ENCODE assay signal across 9 cellular contexts in genomic region chr5:124660229-124661093, GRCh38.
A peak's percentile ranks its signal among the peaks of the same experiment; 100 is the strongest.
DNase-seq lines count a peak whose midpoint lies in the region; ATAC-seq, FAIRE-seq and TF ChIP-seq lines count a peak whose summit lies in the region.
"Had no signal": no experiment of that assay in that cellular context is flagged by ENCODE, and none has a peak within 500 bp of the region (broad histone marks: within the 10 kb centered on the region; RNA-seq: fewer than 3 reads in every experiment).

No MANE protein-coding gene starts in this region.

- H3K9ac ChIP-seq in colonic mucosa (ENCODE audit: low read depth in 2 of 2, low read length in 2 of 2) = no peak overlapping the region

- WGBS in mesodermal cell (ENCODE audit: insufficient coverage in 2 of 2), 2 experiments = 35 to 53% methylated on average over 2 to 5 of the region's 6 CpGs

- DNase-seq in ACHN (peak; percentile 92), MG63 (peak; percentile 66), colonic mucosa (no peak), NCI-H2029 (lab: John Stamatoyannopoulos, UW) (no peak), GM19239 (ENCODE audit: insufficient read length, low spot score) (no peak)
- DNase-seq in activated CD8-positive, alpha-beta T cell treated with anti-CD3 and anti-CD28 coated beads for 36 hours = no peak
- DNase-seq in activated naive CD4-positive, alpha-beta T cell treated with Interleukin-2 at 50 U/mL for 16 hours = no peak
- DNase-seq: CD8-positive, alpha-beta T cell had no signal

- H3K27me3 ChIP-seq in MG63 = no peaks in the 10 kb centered on the region
- no peaks in the 10 kb centered on the region for H3K27me3 ChIP-seq in colonic mucosa

- no peaks in the 10 kb centered on the region for H3K9me3 Mint-ChIP-seq in activated CD8-positive, alpha-beta T cell treated with anti-CD3 and anti-CD28 coated beads for 36 hours
- H3K9me3 Mint-ChIP-seq: CD8-positive, alpha-beta T cell had no signal

- H3K36me3 ChIP-seq in MG63 (no peaks in the 10 kb centered on the region; the same call in 1 of the 2 replicates), colonic mucosa (no peaks in the 10 kb centered on the region), mesodermal cell (ENCODE audit: control insufficient read depth, insufficient read depth, low read length) (no peaks in the 10 kb centered on the region)

- H3K36me3 Mint-ChIP-seq in activated CD8-positive, alpha-beta T cell treated with anti-CD3 and anti-CD28 coated beads for 36 hours (ENCODE audit: low read depth) = no peaks in the 10 kb centered on the region
- H3K36me3 Mint-ChIP-seq: CD8-positive, alpha-beta T cell had no signal

- H3K4me1 ChIP-seq in colonic mucosa (peaks cover 34% of the 10 kb centered on the region), mesodermal cell (ENCODE audit: control insufficient read depth, insufficient read depth, low read length, poor library complexity, severe bottlenecking) (peaks cover 93% of the 10 kb centered on the region)

- POLR2A ChIA-PET in activated CD8-positive, alpha-beta T cell treated with anti-CD3 and anti-CD28 coated beads for 36 hours (lab: Charles Lee) = no interaction called here

- FAIRE-seq in GM19239 (lab: Jason Lieb, UNC) = no peak

- peak overlapping the region; percentile 67 for H3K27ac ChIP-seq in colonic mucosa
- peak overlapping the region; percentile 94 for H3K27ac ChIP-seq in mesodermal cell (ENCODE audit: low read depth, low read length, severe bottlenecking)

- CTCF ChIA-PET in activated CD8-positive, alpha-beta T cell treated with anti-CD3 and anti-CD28 coated beads for 36 hours (lab: Charles Lee) = no interaction called here

- in situ Hi-C loops in ACHN (cut with HindIII; ENCODE audit: low pct_ligation_motif_present, low pct_unique_long_range_greater_than_20kb, low sequenced_read_pairs) = no loop called here

- intact Hi-C loops in colonic mucosa (cut with DNase I) = loop anchor here (5.0 kb wide), 1 partner anchor 82 kb away; no protein-coding TSS in a partner anchor
- intact Hi-C loops in activated CD8-positive, alpha-beta T cell treated with anti-CD3 and anti-CD28 coated beads for 36 hours (cut with micrococcal nuclease) = no loop called here

- no peak overlapping the region for H3K4me3 Mint-ChIP-seq in activated CD8-positive, alpha-beta T cell treated with anti-CD3 and anti-CD28 coated beads for 36 hours
- H3K4me3 Mint-ChIP-seq: CD8-positive, alpha-beta T cell had no signal

- no peaks in the 10 kb centered on the region for H3K4me1 Mint-ChIP-seq in activated CD8-positive, alpha-beta T cell treated with anti-CD3 and anti-CD28 coated beads for 36 hours (ENCODE audit: low read depth)

- H3K4me3 ChIP-seq in MG63 = no peak overlapping the region
- no peak overlapping the region for H3K4me3 ChIP-seq in colonic mucosa
- H3K4me3 ChIP-seq in mesodermal cell (ENCODE audit: extremely low read depth, insufficient read depth, low read length, poor library complexity, severe bottlenecking) = no peak overlapping the region

- H3K9me3 ChIP-seq in MG63 = no peaks in the 10 kb centered on the region
- no peaks in the 10 kb centered on the region for H3K9me3 ChIP-seq in colonic mucosa
- no peaks in the 10 kb centered on the region for H3K9me3 ChIP-seq in mesodermal cell (ENCODE audit: control insufficient read depth, low read length)

- peaks cover 24% of the 10 kb centered on the region for H3K27me3 Mint-ChIP-seq in activated CD8-positive, alpha-beta T cell treated with anti-CD3 and anti-CD28 coated beads for 36 hours

- ATAC-seq in activated CD8-positive, alpha-beta T cell treated with anti-CD3 and anti-CD28 coated beads for 36 hours = no peak
- ATAC-seq: CD8-positive, alpha-beta T cell had no signal

- no peak for TF ChIP-seq CTCF in colonic mucosa (IDR thresholded peaks at IDR 0.05)
- no peak for TF ChIP-seq CTCF in activated CD8-positive, alpha-beta T cell treated with anti-CD3 and anti-CD28 coated beads for 36 hours (IDR thresholded peaks at IDR 0.05)

- H3K27ac Mint-ChIP-seq in activated CD8-positive, alpha-beta T cell treated with anti-CD3 and anti-CD28 coated beads for 36 hours = no peak overlapping the region
- H3K27ac Mint-ChIP-seq: CD8-positive, alpha-beta T cell had no signal

Comparison
In these comparisons a context has a peak if more than half of its experiments do, and no peak if none do; other contexts are left out.
1. DNase-seq: peak in ACHN (single experiment) and MG63 (single experiment); none in colonic mucosa (single experiment), activated CD8-positive, alpha-beta T cell treated with anti-CD3 and anti-CD28 coated beads for 36 hours (single experiment), NCI-H2029 (single experiment), activated naive CD4-positive, alpha-beta T cell treated with Interleukin-2 at 50 U/mL for 16 hours (single experiment) and GM19239 (single experiment).